1 cellular context compared by ENCODE assay signal in genomic region chr5:157652377-157652692, GRCh38.
TF ChIP-seq lines count a peak whose summit lies in the region.

TSS of gene SOX30 (minus strand) at chr5:157652438. CDS start at chr5:157652078, 360 bp downstream.

TF ChIP-seq in HepG2, 621 proteins besides CTCF, POLR2A, EP300 and RAD21:
- TF ChIP-seq ZBTB33 (CRISPR knock-in tag; IDR thresholded peaks at IDR 0.05) (peak; percentile 88), ZNF101 (CRISPR knock-in tag; IDR thresholded peaks at IDR 0.05; ENCODE audit: borderline replicate concordance, low read depth) (no peak), CEBPB (IDR thresholded peaks at IDR 0.05; ENCODE audit: borderline replicate concordance, low read depth, low read length) (peak; percentile 69), U2AF2 (IDR thresholded peaks at IDR 0.05; ENCODE audit: low read depth, low read length) (no peak), ZNF747 (CRISPR knock-in tag; IDR thresholded peaks at IDR 0.05; ENCODE audit: borderline replicate concordance) (no peak)
